ENCODE assay signal across 23 cellular contexts in genomic region chr7:111059826-111060225, GRCh38. TPM values are rescaled to one million over a fixed set of nuclear protein-coding genes. Genes with fewer than 3 reads are reported as not detected.
"Had no signal": no experiment of that assay in that cellular context is flagged by ENCODE, and none has a peak within 500 bp of the region (broad histone marks: within the 10 kb centered on the region; RNA-seq: fewer than 3 reads in every experiment).

No MANE protein-coding gene starts in this region.

- H3K36me3 Mint-ChIP-seq: stimulated activated effector memory CD8-positive, alpha-beta T cell treated with anti-CD3 and anti-CD28 coated beads, Interleukin-12 subunit alpha, Interleukin-12 subunit beta, amount 100 ng/mL, for 72 hours had no signal

- H3K4me1 Mint-ChIP-seq: memory B cell; neural crest cell; stimulated activated effector memory CD8-positive, alpha-beta T cell treated with anti-CD3 and anti-CD28 coated beads, Interleukin-12 subunit alpha, Interleukin-12 subunit beta, amount 100 ng/mL, for 72 hours had no signal

- H3K36me3 ChIP-seq: lower lobe of right lung, prostate gland, sigmoid colon, stomach, thyroid gland had no signal

- H3K9me3 ChIP-seq: lower lobe of right lung, prostate gland, thyroid gland had no signal

- H3K27me3 Mint-ChIP-seq: effector memory CD8-positive, alpha-beta T cell; memory B cell; naive B cell; natural killer cell treated with Interleukin-12 subunit alpha and Interleukin-12 subunit beta and Interleukin-15 and Interleukin-18, amount 100 ng/mL, for 72 hours; type B pancreatic cell had no signal

- H3K27ac Mint-ChIP-seq: effector memory CD8-positive, alpha-beta T cell; memory B cell; naive B cell; natural killer cell treated with Interleukin-12 subunit alpha and Interleukin-12 subunit beta and Interleukin-15 and Interleukin-18, amount 100 ng/mL, for 72 hours; stimulated activated effector memory CD8-positive, alpha-beta T cell treated with anti-CD3 and anti-CD28 coated beads, Interleukin-12 subunit alpha, Interleukin-12 subunit beta, amount 100 ng/mL, for 72 hours; type B pancreatic cell had no signal

- H3K27ac ChIP-seq: foreskin keratinocyte, lower lobe of right lung, parathyroid adenoma, prostate gland, sigmoid colon, stomach, thyroid gland had no signal

- H3K4me3 Mint-ChIP-seq: effector memory CD8-positive, alpha-beta T cell; memory B cell; naive B cell; natural killer cell treated with Interleukin-12 subunit alpha and Interleukin-12 subunit beta and Interleukin-15 and Interleukin-18, amount 100 ng/mL, for 72 hours; neural crest cell; stimulated activated effector memory CD8-positive, alpha-beta T cell treated with anti-CD3 and anti-CD28 coated beads, Interleukin-12 subunit alpha, Interleukin-12 subunit beta, amount 100 ng/mL, for 72 hours; type B pancreatic cell had no signal

- DNase-seq: cortex of kidney; effector memory CD8-positive, alpha-beta T cell; foreskin keratinocyte; hypothalamus; left ventricle myocardium superior; lower lobe of right lung; mucosa of descending colon; naive B cell; right cardiac atrium; sigmoid colon; stimulated activated CD4-positive, alpha-beta T cell treated with anti-CD3 and anti-CD28 coated beads, Interleukin-2, amount 100 ng/mL, for 24 hours; stimulated activated CD4-positive, alpha-beta T cell treated with anti-CD3 and anti-CD28 coated beads, Interleukin-4, amount 100 ng/mL, for 24 hours; stimulated activated naive CD4-positive, alpha-beta T cell treated with Interleukin-2 at 50 U/mL for 16 hours; stomach; thyroid gland had no signal

- ATAC-seq: effector memory CD8-positive, alpha-beta T cell; foreskin keratinocyte; left ventricle myocardium superior; lower lobe of right lung; mucosa of descending colon; natural killer cell treated with Interleukin-12 subunit alpha and Interleukin-12 subunit beta and Interleukin-15 and Interleukin-18, amount 100 ng/mL, for 72 hours; right cardiac atrium; stimulated activated effector memory CD8-positive, alpha-beta T cell treated with anti-CD3 and anti-CD28 coated beads, Interleukin-12 subunit alpha, Interleukin-12 subunit beta, amount 100 ng/mL, for 72 hours had no signal

- H2AFZ ChIP-seq: parathyroid adenoma had no signal

- H3K79me2 ChIP-seq: parathyroid adenoma had no signal

- H3K4me1 ChIP-seq: foreskin keratinocyte, lower lobe of right lung, parathyroid adenoma, prostate gland, sigmoid colon, stomach, thyroid gland had no signal

- H3K9ac ChIP-seq: parathyroid adenoma had no signal

- H3K4me3 ChIP-seq: lower lobe of right lung, mucosa of descending colon, prostate gland, sigmoid colon, stomach, thyroid gland had no signal

- H3K27me3 ChIP-seq: foreskin keratinocyte, sigmoid colon, stomach, thyroid gland had no signal

RNA-seq across cellular contexts. Expression of gene LRRN3, which starts 31.1 kb away (rescaled TPM):
- total RNA-seq: foreskin keratinocyte had no signal
- polyA plus RNA-seq: foreskin keratinocyte, keratinocyte had no signal
